ENCODE assay signal across 20 cellular contexts in genomic region chr5:73791389-73791788, GRCh38.
DNase-seq lines count a peak whose midpoint lies in the region; ATAC-seq, FAIRE-seq and TF ChIP-seq lines count a peak whose summit lies in the region.
"Had no signal": no experiment of that assay in that cellular context is flagged by ENCODE, and none has a peak within 500 bp of the region (broad histone marks: within the 10 kb centered on the region; RNA-seq: fewer than 3 reads in every experiment).

No MANE protein-coding gene starts in this region.

- H3K9me3 ChIP-seq in GM12878 (replicated peaks; ENCODE audit: control insufficient read depth, insufficient read depth, low read length), result no peaks in the 10 kb centered on the region
- H3K9me3 ChIP-seq: BLaER1, HAP-1 had no signal

- H3K27me3 Mint-ChIP-seq in stimulated activated naive CD8-positive, alpha-beta T cell treated with anti-CD3 and anti-CD28 coated beads, Interleukin-15, amount 100 ng/mL, for 72 hours, result peaks cover 30% of the 10 kb centered on the region
- peaks cover 0 to 1% (median 0%) of the 10 kb centered on the region in 3 donors for H3K27me3 Mint-ChIP-seq in immature natural killer cell (ENCODE audit: low read depth in 3 of 3)
- H3K27me3 Mint-ChIP-seq in activated T-helper 1 cell treated with anti-CD3 and anti-CD28 coated beads, Interleukin-12 subunit alpha, Interleukin-12 subunit beta, Interleukin-2, Interleukin-4 antibody, amounts not matched to agents 30 ng/mL and 10 ng/mL and 1 ng/mL, durations not matched to agents 14 hours and 24 hours and 36 hours (ENCODE audit: insufficient read depth), result peaks cover 4% of the 10 kb centered on the region

- ATAC-seq in stimulated activated naive CD8-positive, alpha-beta T cell treated with anti-CD3 and anti-CD28 coated beads, Interleukin-15, amount 100 ng/mL, for 72 hours, result peak; percentile 12
- ATAC-seq in stimulated activated naive CD8-positive, alpha-beta T cell treated with anti-CD3 and anti-CD28 coated beads, Interleukin-15, Interleukin-2, amounts not matched to agents 100 U/mL and 50 U/mL, for 24 hours, result no peak
- ATAC-seq in GM12878, result peak; percentile 18; the same call in 2 of the 3 replicates
- ATAC-seq in GM21367 (IDR thresholded peaks at IDR 0.05; ENCODE audit: unreplicated experiment), result no peak
- no peak for ATAC-seq in HG02798 (IDR thresholded peaks at IDR 0.05; ENCODE audit: poor library complexity, unreplicated experiment)

- TF ChIP-seq EP300 in GM12878 (IDR thresholded peaks at IDR 0.05; ENCODE audit: borderline replicate concordance in 1 of 2, control insufficient read depth in 1 of 2, low read depth in 2 of 2, low read length in 2 of 2), result no peak

- H3K36me3 ChIP-seq in GM12878 (ENCODE audit: control insufficient read depth in 2 of 2, insufficient read depth in 2 of 2, low read length in 1 of 2), result no peaks in the 10 kb centered on the region
- H3K36me3 ChIP-seq: BLaER1, HAP-1 had no signal

- H3K79me2 ChIP-seq in GM12878 (ENCODE audit: control insufficient read depth, insufficient read depth, low read length), result no peaks in the 10 kb centered on the region

- H3K27me3 ChIP-seq in GM12878 (replicated peaks in 1 of 2; ENCODE audit: control insufficient read depth in 2 of 2, insufficient read depth in 2 of 2, low read length in 1 of 2), result no peaks in the 10 kb centered on the region; a peak in 1 of 4 replicates
- H3K27me3 ChIP-seq: BLaER1 had no signal

- no peak overlapping the region for H3K9ac ChIP-seq in GM12878 (ENCODE audit: control insufficient read depth, insufficient read depth, low read length)
- H3K9ac ChIP-seq: BLaER1, GM23248 had no signal

- no TSS peak for BruUV-seq in GM12878 (replicated peaks; lab: Mats Ljungman, UMichigan)

- H3K4me1 Mint-ChIP-seq in stimulated activated naive CD8-positive, alpha-beta T cell treated with anti-CD3 and anti-CD28 coated beads, Interleukin-15, amount 100 ng/mL, for 72 hours, result peaks cover 6% of the 10 kb centered on the region
- peaks cover 7 to 30% of the 10 kb centered on the region in 2 donors for H3K4me1 Mint-ChIP-seq in immature natural killer cell
- peaks cover 6% of the 10 kb centered on the region for H3K4me1 Mint-ChIP-seq in activated T-helper 1 cell treated with anti-CD3 and anti-CD28 coated beads, Interleukin-12 subunit alpha, Interleukin-12 subunit beta, Interleukin-2, Interleukin-4 antibody, amounts not matched to agents 30 ng/mL and 10 ng/mL and 1 ng/mL, durations not matched to agents 14 hours and 24 hours and 36 hours (ENCODE audit: low read depth)

- H2AFZ ChIP-seq in GM12878 (ENCODE audit: control insufficient read depth, low read depth, low read length), result no peak overlapping the region
- H2AFZ ChIP-seq: GM23248 had no signal

- no peak overlapping the region for H3K4me2 ChIP-seq in GM12878 (ENCODE audit: control insufficient read depth, insufficient read depth)
- H3K4me2 ChIP-seq: BLaER1 had no signal

- WGBS in GM12878 (ENCODE audit: insufficient coverage, insufficient replicate concordance, low lambda C conversion rate, missing lambda C conversion rate), result 0% methylated on average over 4 of the region's 4 CpGs

- no peak overlapping the region for H3K27ac Mint-ChIP-seq in stimulated activated naive CD8-positive, alpha-beta T cell treated with anti-CD3 and anti-CD28 coated beads, Interleukin-15, amount 100 ng/mL, for 72 hours
- H3K27ac Mint-ChIP-seq in immature natural killer cell, result peak overlapping the region in 3 of 6 donors; percentile 1 to 52 (median 3)
- no peak overlapping the region for H3K27ac Mint-ChIP-seq in activated T-helper 1 cell treated with anti-CD3 and anti-CD28 coated beads, Interleukin-12 subunit alpha, Interleukin-12 subunit beta, Interleukin-2, Interleukin-4 antibody, amounts not matched to agents 30 ng/mL and 10 ng/mL and 1 ng/mL, durations not matched to agents 14 hours and 24 hours and 36 hours
- H3K27ac Mint-ChIP-seq: CD14-positive monocyte; CD4-positive, alpha-beta memory T cell; IgD-negative memory B cell had no signal

- TF ChIP-seq RAD21 in GM12878 (IDR thresholded peaks at IDR 0.05; ENCODE audit: insufficient read depth, low read depth, low read length), result no peak

- no peaks in the 10 kb centered on the region for H3K36me3 Mint-ChIP-seq in immature natural killer cell
- no peaks in the 10 kb centered on the region for H3K36me3 Mint-ChIP-seq in activated T-helper 1 cell treated with anti-CD3 and anti-CD28 coated beads, Interleukin-12 subunit alpha, Interleukin-12 subunit beta, Interleukin-2, Interleukin-4 antibody, amounts not matched to agents 30 ng/mL and 10 ng/mL and 1 ng/mL, durations not matched to agents 14 hours and 24 hours and 36 hours (ENCODE audit: low read depth)
- H3K36me3 Mint-ChIP-seq: CD14-positive monocyte; CD4-positive, alpha-beta memory T cell; IgD-negative memory B cell had no signal

- no peaks in the 10 kb centered on the region for H3K9me3 Mint-ChIP-seq in stimulated activated naive CD8-positive, alpha-beta T cell treated with anti-CD3 and anti-CD28 coated beads, Interleukin-15, amount 100 ng/mL, for 72 hours
- no peaks in the 10 kb centered on the region for H3K9me3 Mint-ChIP-seq in immature natural killer cell
- no peaks in the 10 kb centered on the region for H3K9me3 Mint-ChIP-seq in activated T-helper 1 cell treated with anti-CD3 and anti-CD28 coated beads, Interleukin-12 subunit alpha, Interleukin-12 subunit beta, Interleukin-2, Interleukin-4 antibody, amounts not matched to agents 30 ng/mL and 10 ng/mL and 1 ng/mL, durations not matched to agents 14 hours and 24 hours and 36 hours
- H3K9me3 Mint-ChIP-seq: CD14-positive monocyte; CD4-positive, alpha-beta memory T cell; IgD-negative memory B cell had no signal

- no peak for FAIRE-seq in GM12878 (lab: Jason Lieb, UNC)
- FAIRE-seq: GM19239, HTR-8/SVneo had no signal

- H3K4me1 ChIP-seq in GM12878 (ENCODE audit: control insufficient read depth, insufficient read depth, low read length), result peaks cover 2% of the 10 kb centered on the region
- H3K4me1 ChIP-seq: HAP-1 had no signal

- intact Hi-C loops in GM12878 (cut with micrococcal nuclease; ENCODE audit: unreplicated experiment) (loop anchor here (5.0 kb wide), 3 partner anchors 106 to 856 kb away; no protein-coding TSS in a partner anchor), cardiac septum (cut with DNase I) (loop anchor here (5.0 to 10.0 kb wide), 2 partner anchors 99 to 853 kb away; partner anchors contain the start of gene ENC1)
- intact Hi-C loops in activated T-helper 1 cell treated with anti-CD3 and anti-CD28 coated beads, Interleukin-12 subunit alpha, Interleukin-12 subunit beta, Interleukin-2, Interleukin-4 antibody, amounts not matched to agents 30 ng/mL and 10 ng/mL and 1 ng/mL, durations not matched to agents 14 hours and 24 hours and 36 hours (cut with micrococcal nuclease), result no loop called here

- POLR2A ChIA-PET in GM12878 (lab: Charles Lee), result interaction anchor here (0.5 to 1.6 kb wide), 2 partner anchors 12 to 200 kb away, joined by 5 read pairs; no protein-coding TSS in a partner anchor

- CTCF ChIA-PET in GM12878 (lab: Yijun Ruan, JAX), result interaction anchor here (0.9 to 16.6 kb wide), 12 partner anchors 8 to 858 kb away, joined by 3 to 565 read pairs (median 12); partner anchors contain the start of gene ANKRA2

- no peak overlapping the region for H3K4me3 Mint-ChIP-seq in stimulated activated naive CD8-positive, alpha-beta T cell treated with anti-CD3 and anti-CD28 coated beads, Interleukin-15, amount 100 ng/mL, for 72 hours
- H3K4me3 Mint-ChIP-seq in immature natural killer cell, result no peak overlapping the region
- H3K4me3 Mint-ChIP-seq in activated T-helper 1 cell treated with anti-CD3 and anti-CD28 coated beads, Interleukin-12 subunit alpha, Interleukin-12 subunit beta, Interleukin-2, Interleukin-4 antibody, amounts not matched to agents 30 ng/mL and 10 ng/mL and 1 ng/mL, durations not matched to agents 14 hours and 24 hours and 36 hours, result no peak overlapping the region
- H3K4me3 Mint-ChIP-seq: CD14-positive monocyte; CD4-positive, alpha-beta memory T cell; IgD-negative memory B cell had no signal

- RAD21 ChIA-PET in GM12878 (lab: Charles Lee; ENCODE audit: unreplicated experiment), result interaction anchor here (0.6 to 9.7 kb wide), 12 partner anchors 40 to 227 kb away, joined by 3 to 302 read pairs (median 5); no protein-coding TSS in a partner anchor

- H4K20me1 ChIP-seq in GM12878 (ENCODE audit: control insufficient read depth, insufficient read depth), result no peaks in the 10 kb centered on the region
- H4K20me1 ChIP-seq: BLaER1 had no signal

- TF ChIP-seq POLR2A in GM12878 (IDR thresholded peaks at IDR 0.05; ENCODE audit: low read depth, low read length), result no peak

- H3K27ac ChIP-seq in GM12878 (ENCODE audit: control insufficient read depth, insufficient read depth), result no peak overlapping the region
- H3K27ac ChIP-seq: 22Rv1, BLaER1, GM23248 had no signal

- SMC1A ChIA-PET in GM12878 (lab: Charles Lee; ENCODE audit: uncharacterized antibody, unreplicated experiment), result interaction anchor here (0.8 to 12.2 kb wide), 19 partner anchors 8 to 227 kb away, joined by 3 to 415 read pairs (median 5); no protein-coding TSS in a partner anchor

- TF ChIP-seq CTCF in GM12878 (IDR thresholded peaks at IDR 0.05 in 2 of 3, conservative IDR thresholded peaks at IDR 0.05 in 1 of 3; ENCODE audit: control insufficient read depth in 2 of 3, extremely low read depth in 1 of 3, insufficient read depth in 1 of 3, low read depth in 3 of 3, low read length in 3 of 3), result no peak

- no peak for DNase-seq in stimulated activated naive CD8-positive, alpha-beta T cell treated with anti-CD3 and anti-CD28 coated beads, Interleukin-15, amount 100 ng/mL, for 72 hours
- no peak for DNase-seq in stimulated activated naive CD8-positive, alpha-beta T cell treated with anti-CD3 and anti-CD28 coated beads, Interleukin-15, Interleukin-2, amounts not matched to agents 100 U/mL and 50 U/mL, for 24 hours
- DNase-seq in GM12878 (ENCODE audit: low read depth, low spot score) (no peak), immature natural killer cell (peak; percentile 18 to 33 (median 26)), cardiac septum (ENCODE audit: low spot score) (no peak)
- no peak for DNase-seq in activated T-helper 1 cell treated with anti-CD3 and anti-CD28 coated beads, Interleukin-12 subunit alpha, Interleukin-12 subunit beta, Interleukin-2, Interleukin-4 antibody, amounts not matched to agents 30 ng/mL and 10 ng/mL and 1 ng/mL, durations not matched to agents 14 hours and 24 hours and 36 hours (ENCODE audit: low spot score)
- DNase-seq: CD4-positive, alpha-beta memory T cell; DMS153; DMS79; GDM1; GM23248 had no signal

- H3K4me3 ChIP-seq in GM12878, result no peak overlapping the region
- H3K4me3 ChIP-seq: BLaER1, GM23248, HAP-1 had no signal

- in situ Hi-C loops in GM12878 (cut with MboI), result loop anchor here (5.0 kb wide), 1 partner anchor 199 kb away; no protein-coding TSS in a partner anchor

Comparison
In these comparisons a context has a peak if more than half of its experiments do, and no peak if none do; other contexts are left out.
1. ATAC-seq: peak in stimulated activated naive CD8-positive, alpha-beta T cell treated with anti-CD3 and anti-CD28 coated beads, Interleukin-15, amount 100 ng/mL, for 72 hours (single experiment) and GM12878 (single experiment); none in stimulated activated naive CD8-positive, alpha-beta T cell treated with anti-CD3 and anti-CD28 coated beads, Interleukin-15, Interleukin-2, amounts not matched to agents 100 U/mL and 50 U/mL, for 24 hours (single experiment), GM21367 (single experiment) and HG02798 (single experiment).
2. DNase-seq: peak in immature natural killer cell (3 of 3); none in stimulated activated naive CD8-positive, alpha-beta T cell treated with anti-CD3 and anti-CD28 coated beads, Interleukin-15, amount 100 ng/mL, for 72 hours (0 of 2), stimulated activated naive CD8-positive, alpha-beta T cell treated with anti-CD3 and anti-CD28 coated beads, Interleukin-15, Interleukin-2, amounts not matched to agents 100 U/mL and 50 U/mL, for 24 hours (single experiment), GM12878 (single experiment), activated T-helper 1 cell treated with anti-CD3 and anti-CD28 coated beads, Interleukin-12 subunit alpha, Interleukin-12 subunit beta, Interleukin-2, Interleukin-4 antibody, amounts not matched to agents 30 ng/mL and 10 ng/mL and 1 ng/mL, durations not matched to agents 14 hours and 24 hours and 36 hours (single experiment) and cardiac septum (single experiment).